In the genomic region with DNA sequence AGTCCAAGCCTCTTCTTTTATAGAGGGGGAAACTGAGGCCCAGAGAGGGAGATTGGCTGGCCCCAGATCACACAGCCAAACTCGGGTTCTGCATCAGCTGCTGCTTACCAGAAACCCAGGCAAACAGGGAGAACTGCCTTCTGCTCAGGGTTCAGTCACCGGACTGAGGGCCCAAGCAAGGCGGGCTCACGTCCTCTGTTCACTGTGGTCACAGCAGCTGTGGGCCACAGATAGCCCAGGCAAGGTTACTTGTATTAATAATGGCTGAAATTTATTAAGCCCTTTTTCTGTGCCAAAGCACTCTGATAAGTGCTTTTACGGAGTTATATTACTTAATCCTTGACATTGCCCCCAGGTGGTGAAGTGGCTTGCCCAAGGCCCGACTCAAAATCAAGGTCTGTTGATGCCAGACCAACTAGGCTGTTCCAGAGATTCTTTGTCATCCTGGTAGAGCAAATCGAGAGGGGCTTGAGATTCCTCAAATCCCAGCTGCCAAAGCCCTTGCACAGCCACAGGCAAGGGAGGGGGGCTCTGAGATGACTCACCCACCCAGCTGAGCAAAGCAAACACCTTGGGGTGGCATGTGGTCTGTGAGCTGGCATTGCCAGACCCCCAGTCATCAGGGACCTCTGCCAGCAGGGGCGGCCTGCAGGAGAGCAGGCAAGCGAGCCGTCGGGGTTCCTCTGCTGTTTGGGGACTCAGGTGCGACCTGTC, we compare ENCODE assay signal across 14 cellular contexts. TPM values are rescaled to one million over a fixed set of nuclear protein-coding genes. Genes with fewer than 3 reads are reported as not detected.
DNase-seq lines count a peak whose midpoint lies in the region; ATAC-seq, FAIRE-seq and TF ChIP-seq lines count a peak whose summit lies in the region.
"Had no signal": no experiment of that assay in that cellular context is flagged by ENCODE, and none has a peak within 500 bp of the region (broad histone marks: within the 10 kb centered on the region; RNA-seq: fewer than 3 reads in every experiment).

No MANE protein-coding gene starts in this region.

- H3K27me3 ChIP-seq in foreskin keratinocyte (peaks cover 5% of the 10 kb centered on the region), ovary (no peaks in the 10 kb centered on the region), prostate gland (replicated peaks; ENCODE audit: insufficient read depth) (no peaks in the 10 kb centered on the region)

- H3K27ac ChIP-seq in A549 (peak overlapping the region; percentile 95 to 97), foreskin keratinocyte (no peak overlapping the region), ovary (no peak overlapping the region), prostate gland (no peak overlapping the region)
- H3K27ac ChIP-seq: coronary artery had no signal

- TF ChIP-seq POLR2A in A549 (IDR thresholded peaks at IDR 0.05; ENCODE audit: low read length) (no peak), GM12891 (IDR thresholded peaks at IDR 0.05; ENCODE audit: low read depth, low read length) (no peak), ovary (IDR thresholded peaks at IDR 0.05) (no peak), prostate gland (IDR thresholded peaks at IDR 0.05) (no peak)

- H3K4me1 ChIP-seq in A549, result peaks cover 90% of the 10 kb centered on the region
- H3K4me1 ChIP-seq in foreskin keratinocyte, result peaks cover 17% of the 10 kb centered on the region
- peaks cover 5% of the 10 kb centered on the region for H3K4me1 ChIP-seq in ovary (ENCODE audit: insufficient read depth)
- H3K4me1 ChIP-seq in prostate gland (replicated peaks), result peaks cover 10% of the 10 kb centered on the region

- H3K9me3 ChIP-seq in A549, result no peaks in the 10 kb centered on the region
- H3K9me3 ChIP-seq in ovary, result no peaks in the 10 kb centered on the region
- no peaks in the 10 kb centered on the region for H3K9me3 ChIP-seq in prostate gland

- ATAC-seq in A549 (peak; percentile 50 to 63), SK-N-SH treated with all-trans-retinoic acid at 6 μM for 48 hours (peak; percentile 50), foreskin keratinocyte (peak; percentile 37)

- intact Hi-C loops in ovary (cut with DNase I), result no loop called here
- intact Hi-C loops in prostate gland (cut with DNase I), result no loop called here

- TF ChIP-seq RAD21 in A549 (conservative IDR thresholded peaks at IDR 0.05 in 1 of 2, IDR thresholded peaks at IDR 0.05 in 1 of 2), result peak; percentile 16 to 52; a peak in 2 of 5 replicates

- DNase-seq in A549 (ENCODE audit: low read depth in 1 of 2, low spot score in 1 of 2), result peak; percentile 58 to 83
- peak; percentile 87 for DNase-seq in HK-2 (ENCODE audit: unreplicated experiment)
- DNase-seq in foreskin keratinocyte, result peak; percentile 32 to 44
- DNase-seq in SKM-1 treated with dmso at 0.1 percent for 144 hours (lab: John Stamatoyannopoulos, UW; ENCODE audit: unreplicated experiment), result no peak
- no peak for DNase-seq in GM12891 (ENCODE audit: insufficient read length, low spot score)
- DNase-seq in ovary, result no peak
- DNase-seq in prostate gland (ENCODE audit: low spot score), result no peak
- DNase-seq: activated CD4-positive, alpha-beta T cell treated with anti-CD3 and anti-CD28 coated beads, Interleukin-2, amount 50 U/mL, for 1 hour; activated gamma-delta T cell; glutamatergic neuron; NCI-H2227 treated with DMSO at 0.1 percent for 48 hours had no signal

- POLR2A ChIA-PET in A549 (lab: Yijun Ruan, JAX), result no interaction called here

- WGBS in A549 (ENCODE audit: missing lambda C conversion rate), result 24% methylated on average over 8 of the region's 12 CpGs
- whole genome bisulfite sequencing in ovary, 3 donors, result 75 to 78% (median 76%) methylated on average over 11 to 12 of the region's 12 CpGs
- whole genome bisulfite sequencing in prostate gland, result 80% methylated on average over 11 of the region's 12 CpGs

- FAIRE-seq in A549 (lab: Jason Lieb, UNC) (no peak), GM12891 (lab: Jason Lieb, UNC) (no peak)

- H3K36me3 ChIP-seq in ovary, result no peaks in the 10 kb centered on the region
- no peaks in the 10 kb centered on the region for H3K36me3 ChIP-seq in prostate gland

- H3K4me2 ChIP-seq in A549, result peak overlapping the region; percentile 59
- H3K4me2 ChIP-seq: smooth muscle cell had no signal

- H3K4me3 ChIP-seq in A549 (no peak overlapping the region), ovary (no peak overlapping the region), prostate gland (no peak overlapping the region)
- H3K4me3 ChIP-seq: coronary artery, smooth muscle cell had no signal

- TF ChIP-seq EP300 in A549 (IDR thresholded peaks at IDR 0.05), result peak; percentile 87 to 94; a peak in 4 of 5 replicates
- no peak for TF ChIP-seq EP300 in ovary (IDR thresholded peaks at IDR 0.05)

- TF ChIP-seq CTCF in A549 (IDR thresholded peaks at IDR 0.05) (peak; percentile 9; the same call in 1 of the 3 replicates), foreskin keratinocyte (conservative IDR thresholded peaks at IDR 0.05) (no peak), ovary (IDR thresholded peaks at IDR 0.05) (no peak), prostate gland (IDR thresholded peaks at IDR 0.05) (no peak)

- CTCF ChIA-PET in A549 (lab: Yijun Ruan, JAX), result interaction anchor here (0.8 to 6.9 kb wide), 10 partner anchors 15 to 142 kb away, joined by 3 to 46 read pairs (median 6); no protein-coding TSS in a partner anchor

TF ChIP-seq in A549, 52 proteins besides CTCF, POLR2A, EP300 and RAD21 (continues in another document):
- TF ChIP-seq SMC3 (IDR thresholded peaks at IDR 0.05) (peak; percentile 44; the same call in 2 of the 3 replicates), ATOH8 (CRISPR knock-in tag; IDR thresholded peaks at IDR 0.05; ENCODE audit: low read depth) (peak; percentile 83; the same call in 1 of the 2 replicates)

TF ChIP-seq in SK-N-SH treated with all-trans-retinoic acid at 6 μM for 48 hours, 23 proteins besides CTCF, POLR2A, EP300 and RAD21 (continues in another document):
- TF ChIP-seq PPARA (CRISPR knock-in tag; IDR thresholded peaks at IDR 0.05; ENCODE audit: borderline replicate concordance) (no peak), ZNF70 (CRISPR knock-in tag; IDR thresholded peaks at IDR 0.05) (no peak), TSHZ2 (CRISPR knock-in tag; IDR thresholded peaks at IDR 0.05) (no peak), TCF4 (CRISPR knock-in tag; IDR thresholded peaks at IDR 0.05; ENCODE audit: borderline replicate concordance) (no peak)

TF ChIP-seq in GM12891, 5 proteins besides CTCF, POLR2A, EP300 and RAD21:
- TF ChIP-seq POU2F2 (IDR thresholded peaks at IDR 0.05; ENCODE audit: low read depth, low read length) (no peak), POLR2AphosphoS5 (IDR thresholded peaks at IDR 0.05; ENCODE audit: low read depth, low read length) (no peak)

RNA-seq across cellular contexts. Expression of gene EPHB2, which starts 36.5 kb away (rescaled TPM):
- 13.0 and 15.9 TPM in 2 replicates for polyA plus RNA-seq in A549 (2011; rRNA removed)
- 18.6 and 22.8 TPM in 2 replicates for polyA plus RNA-seq in A549 (2012; cell fraction: cytosol; rRNA removed)
- 40.4 and 46.8 TPM in 2 replicates for polyA plus RNA-seq in A549 (2012; cell fraction: nucleus; rRNA removed)
- 31.4 to 35.3 TPM (median 33.8 TPM) in 3 replicates for polyA plus RNA-seq in A549 (2017; fragmentation: RNase III; extraction: RNeasy Plus Mini Kit Qiagen cat#74134 plus additional on column Dnase treatment)
- polyA minus RNA-seq in A549 (2011; rRNA and poly(A)+ RNA removed), result 43.4 and 70.5 TPM in 2 replicates
- total RNA-seq in foreskin keratinocyte, result 0.14 TPM in 1 of 2 replicates, not detected in the other
- polyA plus RNA-seq in foreskin keratinocyte, result 0.02 and 0.06 TPM in 2 replicates
- polyA plus RNA-seq in GM12891 (2012; ENCODE audit: low read depth, missing spikeins), result not detected
- total RNA-seq in ovary, result 10 to 100 TPM in 5 of 7 donors, 1 to 10 TPM in 2; 2.5 to 55.1 (median 20.9) TPM
- 1 to 10 TPM; 3.1 to 5.1 TPM for polyA plus RNA-seq in ovary
- total RNA-seq in prostate gland, result 1 to 10 TPM; 6.4 to 7.4 TPM

Comparison
In these comparisons a context has a peak if more than half of its experiments do, and no peak if none do; other contexts are left out.
1. DNase-seq: peak in A549 (2 of 2), HK-2 (single experiment) and foreskin keratinocyte (2 of 2); none in SKM-1 treated with dmso at 0.1 percent for 144 hours (single experiment), GM12891 (single experiment), ovary (0 of 5) and prostate gland (single experiment).
2. H3K27ac ChIP-seq: peak in A549 (2 of 2); none in foreskin keratinocyte (single experiment), ovary (0 of 2) and prostate gland (0 of 2).
3. Peak in every context shown above with its lines, with median percentiles within 50 percentile points of each other: ATAC-seq.